1 cellular context compared by ENCODE assay signal in the genomic region with DNA sequence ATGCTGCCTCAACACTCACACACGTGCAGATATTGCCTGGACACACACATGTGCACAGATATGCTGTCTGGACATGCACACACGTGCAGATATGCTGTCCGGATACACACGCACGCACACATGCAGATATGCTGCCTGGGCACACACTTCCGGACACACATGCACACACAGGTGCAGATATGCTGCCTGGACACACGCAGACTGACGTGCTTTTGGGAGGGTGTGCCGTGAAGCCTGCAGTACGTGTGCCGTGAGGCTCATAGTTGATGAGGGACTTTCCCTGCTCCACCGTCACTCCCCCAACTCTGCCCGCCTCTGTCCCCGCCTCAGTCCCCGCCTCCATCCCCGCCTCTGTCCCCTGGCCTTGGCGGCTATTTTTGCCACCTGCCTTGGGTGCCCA.
TF ChIP-seq lines count a peak whose summit lies in the region.

No MANE protein-coding gene starts in this region.

TF ChIP-seq in WTC11, 78 proteins besides CTCF, POLR2A, EP300 and RAD21 (continued from another document):
- TF ChIP-seq, protein P1, sequence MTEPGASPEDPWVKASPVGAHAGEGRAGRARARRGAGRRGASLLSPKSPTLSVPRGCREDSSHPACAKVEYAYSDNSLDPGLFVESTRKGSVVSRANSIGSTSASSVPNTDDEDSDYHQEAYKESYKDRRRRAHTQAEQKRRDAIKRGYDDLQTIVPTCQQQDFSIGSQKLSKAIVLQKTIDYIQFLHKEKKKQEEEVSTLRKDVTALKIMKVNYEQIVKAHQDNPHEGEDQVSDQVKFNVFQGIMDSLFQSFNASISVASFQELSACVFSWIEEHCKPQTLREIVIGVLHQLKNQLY (CRISPR knock-in tag; IDR thresholded peaks at IDR 0.05) = no peak
- TF ChIP-seq ELF4 (CRISPR knock-in tag; IDR thresholded peaks at IDR 0.05; ENCODE audit: low read depth) (no peak), TEAD1 (CRISPR knock-in tag; IDR thresholded peaks at IDR 0.05) (no peak), CBFB (CRISPR knock-in tag; IDR thresholded peaks at IDR 0.05; ENCODE audit: low read depth) (no peak), AFF4 (CRISPR knock-in tag; IDR thresholded peaks at IDR 0.05; ENCODE audit: borderline replicate concordance) (no peak), SMAD3 (CRISPR knock-in tag; IDR thresholded peaks at IDR 0.05; ENCODE audit: borderline replicate concordance) (no peak), ZNF263 (CRISPR knock-in tag; IDR thresholded peaks at IDR 0.05; ENCODE audit: low read depth) (no peak), FOXK1 (CRISPR knock-in tag; IDR thresholded peaks at IDR 0.05) (no peak), ZBTB43 (CRISPR knock-in tag; IDR thresholded peaks at IDR 0.05) (no peak), HMGA2 (CRISPR knock-in tag; IDR thresholded peaks at IDR 0.05) (no peak), SP1 (CRISPR knock-in tag; conservative IDR thresholded peaks at IDR 0.05) (no peak), SOX15 (CRISPR knock-in tag; IDR thresholded peaks at IDR 0.05) (no peak), CDX4 (CRISPR knock-in tag; IDR thresholded peaks at IDR 0.05; ENCODE audit: borderline replicate concordance) (no peak)
- TF ChIP-seq, protein P2, sequence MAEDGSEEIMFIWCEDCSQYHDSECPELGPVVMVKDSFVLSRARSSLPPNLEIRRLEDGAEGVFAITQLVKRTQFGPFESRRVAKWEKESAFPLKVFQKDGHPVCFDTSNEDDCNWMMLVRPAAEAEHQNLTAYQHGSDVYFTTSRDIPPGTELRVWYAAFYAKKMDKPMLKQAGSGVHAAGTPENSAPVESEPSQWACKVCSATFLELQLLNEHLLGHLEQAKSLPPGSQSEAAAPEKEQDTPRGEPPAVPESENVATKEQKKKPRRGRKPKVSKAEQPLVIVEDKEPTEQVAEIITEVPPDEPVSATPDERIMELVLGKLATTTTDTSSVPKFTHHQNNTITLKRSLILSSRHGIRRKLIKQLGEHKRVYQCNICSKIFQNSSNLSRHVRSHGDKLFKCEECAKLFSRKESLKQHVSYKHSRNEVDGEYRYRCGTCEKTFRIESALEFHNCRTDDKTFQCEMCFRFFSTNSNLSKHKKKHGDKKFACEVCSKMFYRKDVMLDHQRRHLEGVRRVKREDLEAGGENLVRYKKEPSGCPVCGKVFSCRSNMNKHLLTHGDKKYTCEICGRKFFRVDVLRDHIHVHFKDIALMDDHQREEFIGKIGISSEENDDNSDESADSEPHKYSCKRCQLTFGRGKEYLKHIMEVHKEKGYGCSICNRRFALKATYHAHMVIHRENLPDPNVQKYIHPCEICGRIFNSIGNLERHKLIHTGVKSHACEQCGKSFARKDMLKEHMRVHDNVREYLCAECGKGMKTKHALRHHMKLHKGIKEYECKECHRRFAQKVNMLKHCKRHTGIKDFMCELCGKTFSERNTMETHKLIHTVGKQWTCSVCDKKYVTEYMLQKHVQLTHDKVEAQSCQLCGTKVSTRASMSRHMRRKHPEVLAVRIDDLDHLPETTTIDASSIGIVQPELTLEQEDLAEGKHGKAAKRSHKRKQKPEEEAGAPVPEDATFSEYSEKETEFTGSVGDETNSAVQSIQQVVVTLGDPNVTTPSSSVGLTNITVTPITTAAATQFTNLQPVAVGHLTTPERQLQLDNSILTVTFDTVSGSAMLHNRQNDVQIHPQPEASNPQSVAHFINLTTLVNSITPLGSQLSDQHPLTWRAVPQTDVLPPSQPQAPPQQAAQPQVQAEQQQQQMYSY (CRISPR knock-in tag; IDR thresholded peaks at IDR 0.05) = no peak
